In the genomic region with DNA sequence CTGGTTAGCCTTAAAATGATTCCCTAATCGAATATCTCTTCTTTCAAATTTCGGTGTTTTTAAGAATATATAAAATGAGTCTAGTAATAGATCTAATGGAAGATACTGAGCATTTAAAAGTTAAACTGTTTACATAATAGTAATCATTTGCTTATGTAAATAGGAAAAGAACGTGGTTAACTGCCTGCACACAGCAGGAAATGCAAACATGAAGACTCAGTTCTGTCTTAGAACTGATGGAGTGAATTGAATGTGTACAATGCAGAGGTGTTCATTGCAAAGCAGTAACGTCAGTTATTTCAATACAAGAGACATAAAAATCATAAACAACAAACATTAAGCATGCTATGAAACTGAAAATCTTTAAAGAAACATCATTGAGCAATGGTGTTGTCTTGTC, we compare ENCODE assay signal across 30 cellular contexts.
"Had no signal": no experiment of that assay in that cellular context is flagged by ENCODE, and none has a peak within 500 bp of the region (broad histone marks: within the 10 kb centered on the region; RNA-seq: fewer than 3 reads in every experiment).

No MANE protein-coding gene starts in this region.

- H3K27ac ChIP-seq: esophagus muscularis mucosa, heart right ventricle, pancreas, prostate gland, skin epidermis, vagina, WERI-Rb-1 had no signal

- H3K36me3 Mint-ChIP-seq: activated CD4-positive, alpha-beta memory T cell treated with anti-CD3 and anti-CD28 coated beads for 36 hours; naive thymus-derived CD4-positive, alpha-beta T cell; stimulated activated memory B cell treated with anti-CD40 and anti-IgM and Interleukin-4, amounts not matched to agents 10 μg/mL and 1 μg/mL and 100 μg/mL, for 72 hours; type B pancreatic cell had no signal

- DNase-seq: activated CD4-positive, alpha-beta memory T cell treated with anti-CD3 and anti-CD28 coated beads for 36 hours; activated CD4-positive, alpha-beta T cell treated with anti-CD3 and anti-CD28 coated beads, Interleukin-2, amount 10 ng/mL, durations not matched to agents 24 days and 14 days; activated CD8-positive, alpha-beta memory T cell treated with anti-CD3 and anti-CD28 coated beads, Interleukin-2, amount 50 U/mL, for 4 hours; activated gamma-delta T cell; activated naive CD4-positive, alpha-beta T cell treated with anti-CD3 and anti-CD28 coated beads, Interleukin-2, amount 50 U/mL, for 16 hours; activated T-cell treated with anti-CD3 and anti-CD28 coated beads, Interleukin-2, amount 50 U/mL, for 1 hour; dermis blood vessel endothelial cell; effector CD4-positive, alpha-beta T cell; foreskin melanocyte; heart right ventricle; midbrain; naive thymus-derived CD4-positive, alpha-beta T cell; nucleus accumbens; pancreas; retina; stimulated activated CD4-positive, alpha-beta T cell treated with anti-CD3 and anti-CD28 coated beads, Interleukin-4, amount 100 ng/mL, for 24 hours; stimulated activated naive CD8-positive, alpha-beta T cell treated with anti-CD3 and anti-CD28 coated beads, Interleukin-15, amount 100 ng/mL, for 72 hours; substantia nigra; T-helper 9 cell; WERI-Rb-1 had no signal

- ATAC-seq: activated CD4-positive, CD25-positive, alpha-beta regulatory T cell treated with anti-CD3 and anti-CD28 coated beads, Interleukin-2, amount 50 U/mL, for 24 hours; heart right ventricle; naive thymus-derived CD4-positive, alpha-beta T cell; pancreas; sciatic nerve; stimulated activated memory B cell treated with anti-CD40 and anti-IgM and Interleukin-4, amounts not matched to agents 10 μg/mL and 1 μg/mL and 100 μg/mL, for 72 hours; stimulated activated naive CD8-positive, alpha-beta T cell treated with anti-CD3 and anti-CD28 coated beads, Interleukin-15, amount 100 ng/mL, for 72 hours had no signal

- H3K9me3 Mint-ChIP-seq: neural crest cell; stimulated activated memory B cell treated with anti-CD40 and anti-IgM and Interleukin-4, amounts not matched to agents 10 μg/mL and 1 μg/mL and 100 μg/mL, for 72 hours; type B pancreatic cell had no signal

- H3K27ac Mint-ChIP-seq: activated CD4-positive, alpha-beta memory T cell treated with anti-CD3 and anti-CD28 coated beads for 36 hours; activated CD4-positive, alpha-beta T cell treated with anti-CD3 and anti-CD28 coated beads, Interleukin-2, amount 10 ng/mL, durations not matched to agents 24 days and 14 days; activated T-helper 1 cell treated with anti-CD3 and anti-CD28 coated beads, Interleukin-12 subunit alpha, Interleukin-12 subunit beta, Interleukin-2, Interleukin-4 antibody, amounts not matched to agents 30 ng/mL and 10 ng/mL and 1 ng/mL, durations not matched to agents 14 hours and 24 hours and 36 hours; naive thymus-derived CD4-positive, alpha-beta T cell; stimulated activated memory B cell treated with anti-CD40 and anti-IgM and Interleukin-4, amounts not matched to agents 10 μg/mL and 1 μg/mL and 100 μg/mL, for 72 hours; stimulated activated naive CD8-positive, alpha-beta T cell treated with anti-CD3 and anti-CD28 coated beads, Interleukin-15, amount 100 ng/mL, for 72 hours; type B pancreatic cell had no signal

- H3K4me3 Mint-ChIP-seq: activated CD4-positive, alpha-beta memory T cell treated with anti-CD3 and anti-CD28 coated beads for 36 hours; activated CD4-positive, alpha-beta T cell treated with anti-CD3 and anti-CD28 coated beads, Interleukin-2, amount 10 ng/mL, durations not matched to agents 24 days and 14 days; activated T-helper 1 cell treated with anti-CD3 and anti-CD28 coated beads, Interleukin-12 subunit alpha, Interleukin-12 subunit beta, Interleukin-2, Interleukin-4 antibody, amounts not matched to agents 30 ng/mL and 10 ng/mL and 1 ng/mL, durations not matched to agents 14 hours and 24 hours and 36 hours; naive thymus-derived CD4-positive, alpha-beta T cell; neural crest cell; stimulated activated memory B cell treated with anti-CD40 and anti-IgM and Interleukin-4, amounts not matched to agents 10 μg/mL and 1 μg/mL and 100 μg/mL, for 72 hours; stimulated activated naive CD8-positive, alpha-beta T cell treated with anti-CD3 and anti-CD28 coated beads, Interleukin-15, amount 100 ng/mL, for 72 hours; type B pancreatic cell had no signal

- H3K9me3 ChIP-seq: esophagus muscularis mucosa, pancreas, prostate gland, vagina had no signal

- H3K4me1 Mint-ChIP-seq: activated CD4-positive, alpha-beta T cell treated with anti-CD3 and anti-CD28 coated beads, Interleukin-2, amount 10 ng/mL, durations not matched to agents 24 days and 14 days; naive thymus-derived CD4-positive, alpha-beta T cell; neural crest cell; stimulated activated memory B cell treated with anti-CD40 and anti-IgM and Interleukin-4, amounts not matched to agents 10 μg/mL and 1 μg/mL and 100 μg/mL, for 72 hours; stimulated activated naive CD8-positive, alpha-beta T cell treated with anti-CD3 and anti-CD28 coated beads, Interleukin-15, amount 100 ng/mL, for 72 hours had no signal

- H3K27me3 Mint-ChIP-seq: activated CD4-positive, alpha-beta memory T cell treated with anti-CD3 and anti-CD28 coated beads for 36 hours; activated CD4-positive, alpha-beta T cell treated with anti-CD3 and anti-CD28 coated beads, Interleukin-2, amount 10 ng/mL, durations not matched to agents 24 days and 14 days; naive thymus-derived CD4-positive, alpha-beta T cell; stimulated activated memory B cell treated with anti-CD40 and anti-IgM and Interleukin-4, amounts not matched to agents 10 μg/mL and 1 μg/mL and 100 μg/mL, for 72 hours; stimulated activated naive CD8-positive, alpha-beta T cell treated with anti-CD3 and anti-CD28 coated beads, Interleukin-15, amount 100 ng/mL, for 72 hours; type B pancreatic cell had no signal
